1 cellular context compared by ENCODE assay signal in the genomic region with DNA sequence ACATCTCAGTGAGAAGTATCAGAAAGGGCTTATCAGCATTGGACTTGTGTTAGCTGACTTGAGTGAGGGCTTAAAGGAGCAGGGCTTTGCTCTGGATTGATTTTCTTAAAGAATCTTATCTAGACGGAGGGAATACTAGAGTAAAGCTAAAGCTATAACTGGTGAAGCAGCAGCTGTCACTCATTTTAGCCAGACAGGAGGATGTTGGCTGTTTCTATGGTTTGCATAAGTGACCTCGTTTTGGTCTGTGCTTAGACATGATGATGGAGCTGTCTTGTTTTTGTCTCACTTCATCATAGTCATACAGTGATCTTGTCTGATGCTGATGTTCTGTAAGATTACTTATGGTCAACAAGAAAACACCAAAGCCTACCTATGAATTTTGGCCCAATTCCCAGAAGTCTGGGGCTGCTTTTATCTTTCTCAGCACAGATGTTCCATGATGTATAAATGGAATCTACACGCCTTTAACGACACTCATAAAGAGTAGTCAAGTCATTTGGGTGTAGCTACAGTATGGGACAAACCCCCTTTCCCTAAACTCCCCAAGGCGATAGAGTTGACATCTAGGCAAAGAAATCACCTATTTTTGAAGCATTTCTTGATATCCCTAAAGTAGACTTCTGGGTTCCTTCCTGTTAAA.
A peak's percentile ranks its signal among the peaks of the same experiment; 100 is the strongest.
TF ChIP-seq lines count a peak whose summit lies in the region.

No MANE protein-coding gene starts in this region.

TF ChIP-seq in K562, 482 proteins besides CTCF, POLR2A, EP300 and RAD21 (continued from another document):
- TF ChIP-seq, protein P1, sequence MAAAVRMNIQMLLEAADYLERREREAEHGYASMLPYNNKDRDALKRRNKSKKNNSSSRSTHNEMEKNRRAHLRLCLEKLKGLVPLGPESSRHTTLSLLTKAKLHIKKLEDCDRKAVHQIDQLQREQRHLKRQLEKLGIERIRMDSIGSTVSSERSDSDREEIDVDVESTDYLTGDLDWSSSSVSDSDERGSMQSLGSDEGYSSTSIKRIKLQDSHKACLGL (CRISPR knock-in tag; IDR thresholded peaks at IDR 0.05; ENCODE audit: borderline replicate concordance, poor library complexity, severe bottlenecking): no peak
- peak in 1 of 2 experiments; percentile 93; a peak in 2 of 4 replicates for TF ChIP-seq HDAC1 (IDR thresholded peaks at IDR 0.05)
- no peak for TF ChIP-seq HDGF (IDR thresholded peaks at IDR 0.05)
- TF ChIP-seq SMARCB1 (IDR thresholded peaks at IDR 0.05; ENCODE audit: insufficient read length, low read depth): no peak
- TF ChIP-seq CTBP1 (IDR thresholded peaks at IDR 0.05; ENCODE audit: borderline replicate concordance): peak; percentile 100
- TF ChIP-seq NELFE (IDR thresholded peaks at IDR 0.05; ENCODE audit: insufficient read depth, insufficient read length): no peak
- TF ChIP-seq, protein P2, sequence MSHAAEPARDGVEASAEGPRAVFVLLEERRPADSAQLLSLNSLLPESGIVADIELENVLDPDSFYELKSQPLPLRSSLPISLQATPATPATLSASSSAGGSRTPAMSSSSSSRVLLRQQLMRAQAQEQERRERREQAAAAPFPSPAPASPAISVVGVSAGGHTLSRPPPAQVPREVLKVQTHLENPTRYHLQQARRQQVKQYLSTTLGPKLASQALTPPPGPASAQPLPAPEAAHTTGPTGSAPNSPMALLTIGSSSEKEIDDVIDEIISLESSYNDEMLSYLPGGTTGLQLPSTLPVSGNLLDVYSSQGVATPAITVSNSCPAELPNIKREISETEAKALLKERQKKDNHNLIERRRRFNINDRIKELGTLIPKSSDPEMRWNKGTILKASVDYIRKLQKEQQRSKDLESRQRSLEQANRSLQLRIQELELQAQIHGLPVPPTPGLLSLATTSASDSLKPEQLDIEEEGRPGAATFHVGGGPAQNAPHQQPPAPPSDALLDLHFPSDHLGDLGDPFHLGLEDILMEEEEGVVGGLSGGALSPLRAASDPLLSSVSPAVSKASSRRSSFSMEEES (CRISPR knock-in tag; IDR thresholded peaks at IDR 0.05): no peak
- TF ChIP-seq, protein P3, sequence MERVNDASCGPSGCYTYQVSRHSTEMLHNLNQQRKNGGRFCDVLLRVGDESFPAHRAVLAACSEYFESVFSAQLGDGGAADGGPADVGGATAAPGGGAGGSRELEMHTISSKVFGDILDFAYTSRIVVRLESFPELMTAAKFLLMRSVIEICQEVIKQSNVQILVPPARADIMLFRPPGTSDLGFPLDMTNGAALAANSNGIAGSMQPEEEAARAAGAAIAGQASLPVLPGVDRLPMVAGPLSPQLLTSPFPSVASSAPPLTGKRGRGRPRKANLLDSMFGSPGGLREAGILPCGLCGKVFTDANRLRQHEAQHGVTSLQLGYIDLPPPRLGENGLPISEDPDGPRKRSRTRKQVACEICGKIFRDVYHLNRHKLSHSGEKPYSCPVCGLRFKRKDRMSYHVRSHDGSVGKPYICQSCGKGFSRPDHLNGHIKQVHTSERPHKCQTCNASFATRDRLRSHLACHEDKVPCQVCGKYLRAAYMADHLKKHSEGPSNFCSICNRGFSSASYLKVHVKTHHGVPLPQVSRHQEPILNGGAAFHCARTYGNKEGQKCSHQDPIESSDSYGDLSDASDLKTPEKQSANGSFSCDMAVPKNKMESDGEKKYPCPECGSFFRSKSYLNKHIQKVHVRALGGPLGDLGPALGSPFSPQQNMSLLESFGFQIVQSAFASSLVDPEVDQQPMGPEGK (CRISPR knock-in tag; IDR thresholded peaks at IDR 0.05; ENCODE audit: borderline replicate concordance): no peak
- no peak for TF ChIP-seq MTF1 (CRISPR knock-in tag; IDR thresholded peaks at IDR 0.05; ENCODE audit: borderline replicate concordance)
- TF ChIP-seq CREB1 (IDR thresholded peaks at IDR 0.05): peak; percentile 65
- no peak; the same call in 1 of the 2 replicates for TF ChIP-seq CREB1 (CRISPR knock-in tag; IDR thresholded peaks at IDR 0.05)
- TF ChIP-seq NFIX (CRISPR knock-in tag; IDR thresholded peaks at IDR 0.05; ENCODE audit: low read depth): no peak
- no peak for TF ChIP-seq ZNF785 (CRISPR knock-in tag; IDR thresholded peaks at IDR 0.05)
- TF ChIP-seq EGR1 (conservative IDR thresholded peaks at IDR 0.05): no peak
- no peak for TF ChIP-seq NONO (IDR thresholded peaks at IDR 0.05; ENCODE audit: low read depth in 2 of 2, low read length in 1 of 2)
- TF ChIP-seq KHSRP (IDR thresholded peaks at IDR 0.05): no peak
- no peak; the same call in 1 of the 2 replicates for TF ChIP-seq CEBPG (CRISPR knock-in tag; IDR thresholded peaks at IDR 0.05)
- no peak for TF ChIP-seq CEBPG (tag; conservative IDR thresholded peaks at IDR 0.05 in 1 of 2, IDR thresholded peaks at IDR 0.05 in 1 of 2)
- TF ChIP-seq KLF1 (tag; IDR thresholded peaks at IDR 0.05): no peak
- no peak for TF ChIP-seq FOXP1 (CRISPR knock-in tag; IDR thresholded peaks at IDR 0.05)
- no peak for TF ChIP-seq KDM4B (IDR thresholded peaks at IDR 0.05; ENCODE audit: borderline replicate concordance in 2 of 2, low read depth in 1 of 2)
- TF ChIP-seq ZNF766 (CRISPR knock-in tag; conservative IDR thresholded peaks at IDR 0.05): peak; percentile 25; the same call in 1 of the 2 replicates
- no peak for TF ChIP-seq SLC30A9 (CRISPR knock-in tag; IDR thresholded peaks at IDR 0.05)
- no peak for TF ChIP-seq RFX7 (CRISPR knock-in tag; IDR thresholded peaks at IDR 0.05)
- no peak for TF ChIP-seq RUNX1 (IDR thresholded peaks at IDR 0.05; ENCODE audit: low read depth)
- no peak for TF ChIP-seq GTF2E2 (tag; IDR thresholded peaks at IDR 0.05)
- no peak for TF ChIP-seq ZNF41 (CRISPR knock-in tag; conservative IDR thresholded peaks at IDR 0.05)
- no peak for TF ChIP-seq RHOXF2B (CRISPR knock-in tag; conservative IDR thresholded peaks at IDR 0.05)
- TF ChIP-seq ZNF175 (CRISPR knock-in tag; IDR thresholded peaks at IDR 0.05; ENCODE audit: low read depth): no peak
- TF ChIP-seq, protein P4, sequence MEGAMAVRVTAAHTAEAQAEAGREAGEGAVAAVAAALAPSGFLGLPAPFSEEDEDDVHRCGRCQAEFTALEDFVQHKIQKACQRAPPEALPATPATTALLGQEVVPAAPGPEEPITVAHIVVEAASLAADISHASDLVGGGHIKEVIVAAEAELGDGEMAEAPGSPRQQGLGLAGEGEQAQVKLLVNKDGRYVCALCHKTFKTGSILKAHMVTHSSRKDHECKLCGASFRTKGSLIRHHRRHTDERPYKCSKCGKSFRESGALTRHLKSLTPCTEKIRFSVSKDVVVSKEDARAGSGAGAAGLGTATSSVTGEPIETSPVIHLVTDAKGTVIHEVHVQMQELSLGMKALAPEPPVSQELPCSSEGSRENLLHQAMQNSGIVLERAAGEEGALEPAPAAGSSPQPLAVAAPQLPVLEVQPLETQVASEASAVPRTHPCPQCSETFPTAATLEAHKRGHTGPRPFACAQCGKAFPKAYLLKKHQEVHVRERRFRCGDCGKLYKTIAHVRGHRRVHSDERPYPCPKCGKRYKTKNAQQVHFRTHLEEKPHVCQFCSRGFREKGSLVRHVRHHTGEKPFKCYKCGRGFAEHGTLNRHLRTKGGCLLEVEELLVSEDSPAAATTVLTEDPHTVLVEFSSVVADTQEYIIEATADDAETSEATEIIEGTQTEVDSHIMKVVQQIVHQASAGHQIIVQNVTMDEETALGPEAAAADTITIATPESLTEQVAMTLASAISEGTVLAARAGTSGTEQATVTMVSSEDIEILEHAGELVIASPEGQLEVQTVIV (CRISPR knock-in tag; IDR thresholded peaks at IDR 0.05; ENCODE audit: borderline replicate concordance): no peak
- no peak for TF ChIP-seq SAP30 (IDR thresholded peaks at IDR 0.05; ENCODE audit: borderline replicate concordance, insufficient read depth, low read depth, low read length, poor library complexity, severe bottlenecking)
- no peak for TF ChIP-seq IRF2 (CRISPR knock-in tag; IDR thresholded peaks at IDR 0.05)
- TF ChIP-seq MED1 (CRISPR knock-in tag; IDR thresholded peaks at IDR 0.05; ENCODE audit: borderline replicate concordance): no peak
- no peak for TF ChIP-seq ZNF436 (CRISPR knock-in tag; IDR thresholded peaks at IDR 0.05)
- no peak for TF ChIP-seq ZNF778 (CRISPR knock-in tag; IDR thresholded peaks at IDR 0.05)
- peak; percentile 42; the same call in 1 of the 2 replicates for TF ChIP-seq ESRRA (IDR thresholded peaks at IDR 0.05; ENCODE audit: borderline replicate concordance, low read depth)
- TF ChIP-seq, protein P5, sequence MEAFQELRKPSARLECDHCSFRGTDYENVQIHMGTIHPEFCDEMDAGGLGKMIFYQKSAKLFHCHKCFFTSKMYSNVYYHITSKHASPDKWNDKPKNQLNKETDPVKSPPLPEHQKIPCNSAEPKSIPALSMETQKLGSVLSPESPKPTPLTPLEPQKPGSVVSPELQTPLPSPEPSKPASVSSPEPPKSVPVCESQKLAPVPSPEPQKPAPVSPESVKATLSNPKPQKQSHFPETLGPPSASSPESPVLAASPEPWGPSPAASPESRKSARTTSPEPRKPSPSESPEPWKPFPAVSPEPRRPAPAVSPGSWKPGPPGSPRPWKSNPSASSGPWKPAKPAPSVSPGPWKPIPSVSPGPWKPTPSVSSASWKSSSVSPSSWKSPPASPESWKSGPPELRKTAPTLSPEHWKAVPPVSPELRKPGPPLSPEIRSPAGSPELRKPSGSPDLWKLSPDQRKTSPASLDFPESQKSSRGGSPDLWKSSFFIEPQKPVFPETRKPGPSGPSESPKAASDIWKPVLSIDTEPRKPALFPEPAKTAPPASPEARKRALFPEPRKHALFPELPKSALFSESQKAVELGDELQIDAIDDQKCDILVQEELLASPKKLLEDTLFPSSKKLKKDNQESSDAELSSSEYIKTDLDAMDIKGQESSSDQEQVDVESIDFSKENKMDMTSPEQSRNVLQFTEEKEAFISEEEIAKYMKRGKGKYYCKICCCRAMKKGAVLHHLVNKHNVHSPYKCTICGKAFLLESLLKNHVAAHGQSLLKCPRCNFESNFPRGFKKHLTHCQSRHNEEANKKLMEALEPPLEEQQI (IDR thresholded peaks at IDR 0.05): peak; percentile 80
- TF ChIP-seq, protein P6, sequence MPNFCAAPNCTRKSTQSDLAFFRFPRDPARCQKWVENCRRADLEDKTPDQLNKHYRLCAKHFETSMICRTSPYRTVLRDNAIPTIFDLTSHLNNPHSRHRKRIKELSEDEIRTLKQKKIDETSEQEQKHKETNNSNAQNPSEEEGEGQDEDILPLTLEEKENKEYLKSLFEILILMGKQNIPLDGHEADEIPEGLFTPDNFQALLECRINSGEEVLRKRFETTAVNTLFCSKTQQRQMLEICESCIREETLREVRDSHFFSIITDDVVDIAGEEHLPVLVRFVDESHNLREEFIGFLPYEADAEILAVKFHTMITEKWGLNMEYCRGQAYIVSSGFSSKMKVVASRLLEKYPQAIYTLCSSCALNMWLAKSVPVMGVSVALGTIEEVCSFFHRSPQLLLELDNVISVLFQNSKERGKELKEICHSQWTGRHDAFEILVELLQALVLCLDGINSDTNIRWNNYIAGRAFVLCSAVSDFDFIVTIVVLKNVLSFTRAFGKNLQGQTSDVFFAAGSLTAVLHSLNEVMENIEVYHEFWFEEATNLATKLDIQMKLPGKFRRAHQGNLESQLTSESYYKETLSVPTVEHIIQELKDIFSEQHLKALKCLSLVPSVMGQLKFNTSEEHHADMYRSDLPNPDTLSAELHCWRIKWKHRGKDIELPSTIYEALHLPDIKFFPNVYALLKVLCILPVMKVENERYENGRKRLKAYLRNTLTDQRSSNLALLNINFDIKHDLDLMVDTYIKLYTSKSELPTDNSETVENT (CRISPR knock-in tag; IDR thresholded peaks at IDR 0.05): no peak
- no peak for TF ChIP-seq PRMT5 (CRISPR knock-in tag; IDR thresholded peaks at IDR 0.05)
- TF ChIP-seq, protein P7, sequence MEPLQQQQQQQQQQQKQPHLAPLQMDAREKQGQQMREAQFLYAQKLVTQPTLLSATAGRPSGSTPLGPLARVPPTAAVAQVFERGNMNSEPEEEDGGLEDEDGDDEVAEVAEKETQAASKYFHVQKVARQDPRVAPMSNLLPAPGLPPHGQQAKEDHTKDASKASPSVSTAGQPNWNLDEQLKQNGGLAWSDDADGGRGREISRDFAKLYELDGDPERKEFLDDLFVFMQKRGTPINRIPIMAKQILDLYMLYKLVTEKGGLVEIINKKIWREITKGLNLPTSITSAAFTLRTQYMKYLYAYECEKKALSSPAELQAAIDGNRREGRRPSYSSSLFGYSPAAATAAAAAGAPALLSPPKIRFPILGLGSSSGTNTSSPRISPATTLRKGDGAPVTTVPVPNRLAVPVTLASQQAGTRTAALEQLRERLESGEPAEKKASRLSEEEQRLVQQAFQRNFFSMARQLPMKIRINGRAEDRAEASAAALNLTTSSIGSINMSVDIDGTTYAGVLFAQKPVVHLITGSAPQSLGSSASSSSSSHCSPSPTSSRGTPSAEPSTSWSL (CRISPR knock-in tag; IDR thresholded peaks at IDR 0.05; ENCODE audit: borderline replicate concordance): no peak
- TF ChIP-seq MAZ (CRISPR knock-in tag; conservative IDR thresholded peaks at IDR 0.05 in 1 of 2, IDR thresholded peaks at IDR 0.05 in 1 of 2): peak; percentile 19 to 47; a peak in 2 of 4 replicates
- no peak for TF ChIP-seq ZBTB17 (CRISPR knock-in tag; IDR thresholded peaks at IDR 0.05)
- TF ChIP-seq, protein P8, sequence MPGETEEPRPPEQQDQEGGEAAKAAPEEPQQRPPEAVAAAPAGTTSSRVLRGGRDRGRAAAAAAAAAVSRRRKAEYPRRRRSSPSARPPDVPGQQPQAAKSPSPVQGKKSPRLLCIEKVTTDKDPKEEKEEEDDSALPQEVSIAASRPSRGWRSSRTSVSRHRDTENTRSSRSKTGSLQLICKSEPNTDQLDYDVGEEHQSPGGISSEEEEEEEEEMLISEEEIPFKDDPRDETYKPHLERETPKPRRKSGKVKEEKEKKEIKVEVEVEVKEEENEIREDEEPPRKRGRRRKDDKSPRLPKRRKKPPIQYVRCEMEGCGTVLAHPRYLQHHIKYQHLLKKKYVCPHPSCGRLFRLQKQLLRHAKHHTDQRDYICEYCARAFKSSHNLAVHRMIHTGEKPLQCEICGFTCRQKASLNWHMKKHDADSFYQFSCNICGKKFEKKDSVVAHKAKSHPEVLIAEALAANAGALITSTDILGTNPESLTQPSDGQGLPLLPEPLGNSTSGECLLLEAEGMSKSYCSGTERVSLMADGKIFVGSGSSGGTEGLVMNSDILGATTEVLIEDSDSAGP (CRISPR knock-in tag; IDR thresholded peaks at IDR 0.05): no peak
- TF ChIP-seq RB1 (IDR thresholded peaks at IDR 0.05; ENCODE audit: low read depth): peak; percentile 15; the same call in 1 of the 2 replicates
- TF ChIP-seq U2AF2 (optimal IDR thresholded peaks at IDR 0.05; ENCODE audit: low read depth, low read length): no peak
- TF ChIP-seq ATF1 (CRISPR knock-in tag; IDR thresholded peaks at IDR 0.05): no peak
- peak; percentile 85 for TF ChIP-seq ATF1 (tag; IDR thresholded peaks at IDR 0.05)
- no peak for TF ChIP-seq IFI16 (CRISPR knock-in tag; IDR thresholded peaks at IDR 0.05)
- TF ChIP-seq HMGN3 (IDR thresholded peaks at IDR 0.05; ENCODE audit: borderline replicate concordance, extremely low read depth, insufficient read length, low read depth, low read length): peak; percentile 93
- TF ChIP-seq SOX6 (IDR thresholded peaks at IDR 0.05): peak; percentile 94
TF ChIP-seq in K562: peak in this region for 110.
